11 cellular contexts compared by ENCODE assay signal in genomic region chr20:3082306-3082951, GRCh38. TPM values are rescaled to one million over a fixed set of nuclear protein-coding genes. Genes with fewer than 3 reads are reported as not detected.
A peak's percentile ranks its signal among the peaks of the same experiment; 100 is the strongest.
DNase-seq lines count a peak whose midpoint lies in the region; ATAC-seq lines count a peak whose summit lies in the region.
"Had no signal": no experiment of that assay in that cellular context is flagged by ENCODE, and none has a peak within 500 bp of the region (broad histone marks: within the 10 kb centered on the region; RNA-seq: fewer than 3 reads in every experiment).

No MANE protein-coding gene starts in this region.

- intact Hi-C loops in left ventricle myocardium superior (cut with micrococcal nuclease): no loop called here

- H3K4me3 Mint-ChIP-seq in T-helper 17 cell: peak overlapping the region; percentile 80

- peak overlapping the region; percentile 62 for H3K4me2 ChIP-seq in skeletal muscle satellite cell (ENCODE audit: low read length)

- peaks cover 5% of the 10 kb centered on the region for H3K36me3 Mint-ChIP-seq in T-helper 17 cell (ENCODE audit: low read depth)

- no peaks in the 10 kb centered on the region for H3K9me3 ChIP-seq in T-helper 17 cell (ENCODE audit: control insufficient read depth, low read length, poor library complexity, severe bottlenecking)
- no peaks in the 10 kb centered on the region for H3K9me3 ChIP-seq in skeletal muscle satellite cell (replicated peaks; ENCODE audit: low read length)

- H3K4me1 Mint-ChIP-seq in T-helper 17 cell: peaks cover 13% of the 10 kb centered on the region

- DNase-seq in NCI-H1417 (lab: John Stamatoyannopoulos, UW) (peak in 2 of 3 experiments; percentile 43 to 44), NCI-H1417 treated with DMSO at 0.1 percent for 48 hours (lab: John Stamatoyannopoulos, UW) (no peak), T-helper 17 cell (no peak), left ventricle myocardium superior (peak; percentile 56), mesenteric fat pad (ENCODE audit: low spot score) (no peak), OCI-M2 (lab: John Stamatoyannopoulos, UW; ENCODE audit: unreplicated experiment) (no peak)
- DNase-seq: NCI-H524 treated with DMSO at 0.1 percent for 48 hours had no signal

- H3K4me3 ChIP-seq in skeletal muscle satellite cell (ENCODE audit: low read length): no peak overlapping the region

- H3K36me3 ChIP-seq in skeletal muscle satellite cell (ENCODE audit: insufficient read depth, low read length): no peaks in the 10 kb centered on the region

- H3K9ac ChIP-seq in skeletal muscle satellite cell (ENCODE audit: low read depth, low read length): no peak overlapping the region

- ATAC-seq in T-helper 17 cell: peak; percentile 53
- ATAC-seq in left ventricle myocardium superior: peak; percentile 8
- ATAC-seq in HG03354 (IDR thresholded peaks at IDR 0.05; ENCODE audit: poor library complexity, severe bottlenecking, unreplicated experiment): no peak

- peaks cover 9% of the 10 kb centered on the region for H3K4me1 ChIP-seq in skeletal muscle satellite cell (ENCODE audit: control insufficient read depth, insufficient read depth, low read length)

- H3K27ac Mint-ChIP-seq in T-helper 17 cell: no peak overlapping the region

- H3K27me3 ChIP-seq in skeletal muscle satellite cell (ENCODE audit: control insufficient read depth, insufficient read depth, low read length): peaks cover 56% of the 10 kb centered on the region

- H3K27me3 Mint-ChIP-seq in T-helper 17 cell: peaks cover 39% of the 10 kb centered on the region

RNA-seq across cellular contexts. Expression of gene AVP, which starts 2.1 kb away (rescaled TPM):
- total RNA-seq in T-helper 17 cell: not detected
- not detected for total RNA-seq in left ventricle myocardium superior
- total RNA-seq in skeletal muscle satellite cell (2012; rRNA removed): not detected in 2 replicates
- total RNA-seq in mesenteric fat pad: 0.96 TPM
- total RNA-seq: renal cortical epithelial cell, ureter had no signal

RNA-seq across cellular contexts. Expression of gene OXT, which starts 11.0 kb away (rescaled TPM):
- under 1 TPM in 1 of 2 donors, not detected in 1; 0.62 TPM for total RNA-seq in T-helper 17 cell
- total RNA-seq in left ventricle myocardium superior: not detected
- total RNA-seq in skeletal muscle satellite cell (2012; rRNA removed): not detected in 2 replicates
- 1.5 TPM for total RNA-seq in mesenteric fat pad
- total RNA-seq: renal cortical epithelial cell, ureter had no signal

RNA-seq across cellular contexts. Expression of gene MRPS26, which starts 36.6 kb away (rescaled TPM):
- total RNA-seq in T-helper 17 cell: 10 to 100 TPM; 16.8 to 17.2 TPM
- 57.5 TPM for total RNA-seq in left ventricle myocardium superior
- 31.9 and 47.7 TPM in 2 replicates for total RNA-seq in skeletal muscle satellite cell (2012; rRNA removed)
- 36.5 TPM for total RNA-seq in mesenteric fat pad

RNA-seq across cellular contexts. Expression of gene GNRH2, which starts 39.0 kb away (rescaled TPM):
- total RNA-seq in T-helper 17 cell (under 1 TPM; 0.92 to 0.94 TPM), left ventricle myocardium superior (not detected), mesenteric fat pad (not detected)
- total RNA-seq in skeletal muscle satellite cell (2012; rRNA removed): 0.25 and 0.44 TPM in 2 replicates
- total RNA-seq: renal cortical epithelial cell had no signal

Comparison
In these comparisons a context has a peak if more than half of its experiments do, and no peak if none do; other contexts are left out.
1. DNase-seq: peak in NCI-H1417 (2 of 3) and left ventricle myocardium superior (single experiment); none in NCI-H1417 treated with DMSO at 0.1 percent for 48 hours (single experiment), T-helper 17 cell (0 of 3), mesenteric fat pad (single experiment) and OCI-M2 (single experiment).